ENCODE assay signal across 22 cellular contexts in the genomic region with DNA sequence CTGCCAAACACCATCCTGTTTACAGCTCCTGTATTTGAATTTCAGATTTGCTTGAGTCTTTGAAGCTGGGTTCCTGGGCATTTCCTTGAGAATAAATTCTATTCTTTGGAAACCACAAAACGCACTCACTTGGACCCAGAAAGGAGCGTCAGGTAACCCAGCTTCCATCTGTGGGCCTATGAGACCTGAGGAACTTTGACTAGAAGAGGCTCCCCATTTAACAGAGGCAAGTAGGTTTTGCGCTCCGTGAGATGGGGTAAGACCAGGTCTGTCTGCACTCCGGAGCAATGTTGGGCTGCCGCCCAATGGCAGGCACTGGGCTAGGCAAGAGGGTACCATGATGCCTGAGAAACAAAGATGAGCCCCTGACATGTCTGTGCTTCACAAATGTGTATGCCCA. TPM values are rescaled to one million over a fixed set of nuclear protein-coding genes. Genes with fewer than 3 reads are reported as not detected.
DNase-seq lines count a peak whose midpoint lies in the region; ATAC-seq, FAIRE-seq and TF ChIP-seq lines count a peak whose summit lies in the region.
"Had no signal": no experiment of that assay in that cellular context is flagged by ENCODE, and none has a peak within 500 bp of the region (broad histone marks: within the 10 kb centered on the region; RNA-seq: fewer than 3 reads in every experiment).

No MANE protein-coding gene starts in this region.

- H3K56ac ChIP-seq in H1 (replicated peaks; ENCODE audit: insufficient read length, low read depth, low read length), result no peak overlapping the region

- peak; percentile 20 to 51 for ATAC-seq in activated T-cell treated with anti-CD3 and anti-CD28 coated beads, Interleukin-2, amount 50 U/mL, for 4 hours
- no peak for ATAC-seq in HG03045 (IDR thresholded peaks at IDR 0.05; ENCODE audit: unreplicated experiment)
- ATAC-seq: SK-N-SH treated with all-trans-retinoic acid at 6 μM for 48 hours had no signal

- peak; percentile 57 for DNase-seq in activated CD4-positive, alpha-beta memory T cell treated with anti-CD3 and anti-CD28 coated beads for 36 hours
- no peak for DNase-seq in activated CD4-positive, alpha-beta memory T cell treated with anti-CD3 and anti-CD28 coated beads, Interleukin-2, amount 10 ng/mL, durations not matched to agents 7 days and 5 days
- DNase-seq in activated T-cell treated with anti-CD3 and anti-CD28 coated beads, Interleukin-2, amount 50 U/mL, for 4 hours, result peak; percentile 16
- DNase-seq in H1 (ENCODE audit: low read depth in 1 of 2, low spot score in 2 of 2) (no peak), type B pancreatic cell (ENCODE audit: extremely low spot score, unreplicated experiment) (no peak), GM13976 (ENCODE audit: low spot score) (no peak)
- no peak for DNase-seq in NK-92 treated with Interleukin-12 subunit alpha and Interleukin-12 subunit beta, amount 100 ng/mL, for 24 hours (lab: John Stamatoyannopoulos, UW)
- DNase-seq: amniotic stem cell, foreskin melanocyte, HFFc6, midbrain, NCI-H2029, trophoblast cell had no signal

- H3K4me1 Mint-ChIP-seq in activated CD4-positive, alpha-beta memory T cell treated with anti-CD3 and anti-CD28 coated beads for 36 hours (ENCODE audit: low read depth), result peaks cover 42% of the 10 kb centered on the region
- peaks cover 14% of the 10 kb centered on the region for H3K4me1 Mint-ChIP-seq in activated CD4-positive, alpha-beta memory T cell treated with anti-CD3 and anti-CD28 coated beads, Interleukin-2, amount 10 ng/mL, durations not matched to agents 7 days and 5 days
- H3K4me1 Mint-ChIP-seq in activated T-cell treated with anti-CD3 and anti-CD28 coated beads, Interleukin-2, amount 50 U/mL, for 4 hours (ENCODE audit: low read depth), result peaks cover 55% of the 10 kb centered on the region
- H3K4me1 Mint-ChIP-seq in type B pancreatic cell (ENCODE audit: unreplicated experiment), result peaks cover 35% of the 10 kb centered on the region

- H3K4ac ChIP-seq in H1 (replicated peaks; ENCODE audit: insufficient read length, low read depth, low read length), result no peak overlapping the region

- no peaks in the 10 kb centered on the region for H3K4me1 ChIP-seq in H1 (replicated peaks in 1 of 4; ENCODE audit: control insufficient read depth in 3 of 4, insufficient read depth in 4 of 4, low read length in 3 of 4)

- no peak overlapping the region for H2BK120ac ChIP-seq in H1 (replicated peaks; ENCODE audit: low read depth, low read length)

- intact Hi-C loops in activated CD4-positive, alpha-beta memory T cell treated with anti-CD3 and anti-CD28 coated beads for 36 hours (cut with micrococcal nuclease), result loop anchor here (1.0 to 10.0 kb wide), 3 partner anchors 132 to 392 kb away; partner anchors contain the start of gene CCDC138

- H4K20me1 ChIP-seq in H1 (replicated peaks in 1 of 2; ENCODE audit: control insufficient read depth in 1 of 2, insufficient read depth in 2 of 2, low read length in 2 of 2), result no peaks in the 10 kb centered on the region

- no peak overlapping the region for H3K27ac Mint-ChIP-seq in activated CD4-positive, alpha-beta memory T cell treated with anti-CD3 and anti-CD28 coated beads for 36 hours
- no peak overlapping the region for H3K27ac Mint-ChIP-seq in activated CD4-positive, alpha-beta memory T cell treated with anti-CD3 and anti-CD28 coated beads, Interleukin-2, amount 10 ng/mL, durations not matched to agents 7 days and 5 days
- no peak overlapping the region for H3K27ac Mint-ChIP-seq in type B pancreatic cell
- H3K27ac Mint-ChIP-seq: HFFc6 had no signal

- H3K36me3 ChIP-seq in H1 (ENCODE audit: control insufficient read depth in 2 of 4, insufficient read depth in 4 of 4, low read length in 3 of 4), result no peaks in the 10 kb centered on the region

- POLR2A ChIA-PET in activated CD4-positive, alpha-beta memory T cell treated with anti-CD3 and anti-CD28 coated beads for 36 hours (lab: Charles Lee), result no interaction called here
- POLR2A ChIA-PET in activated CD4-positive, alpha-beta memory T cell treated with anti-CD3 and anti-CD28 coated beads, Interleukin-2, amount 10 ng/mL, durations not matched to agents 7 days and 5 days (lab: Charles Lee), result interaction anchor here (1.1 kb wide), 1 partner anchor 9 kb away, joined by 3 read pairs; no protein-coding TSS in a partner anchor
- POLR2A ChIA-PET in H1 (lab: Charles Lee; ENCODE audit: partially characterized antibody), result interaction anchor here (1.1 kb wide), 1 partner anchor 42 kb away, joined by 3 read pairs; no protein-coding TSS in a partner anchor

- H3K9me3 ChIP-seq in H1 (ENCODE audit: insufficient read depth in 2 of 2, low read depth in 1 of 2, low read length in 1 of 2), result no peaks in the 10 kb centered on the region

- no peak overlapping the region for H2AFZ ChIP-seq in H1 (ENCODE audit: low read length)

- no peak overlapping the region for H2BK20ac ChIP-seq in H1 (ENCODE audit: low read length)

- H3K4me3 ChIP-seq in H1 (ENCODE audit: extremely low read depth in 1 of 4, insufficient read depth in 2 of 4, low read depth in 3 of 4, low read length in 4 of 4), result no peak overlapping the region

- no peaks in the 10 kb centered on the region for H3K36me3 Mint-ChIP-seq in activated CD4-positive, alpha-beta memory T cell treated with anti-CD3 and anti-CD28 coated beads for 36 hours
- H3K36me3 Mint-ChIP-seq in activated CD4-positive, alpha-beta memory T cell treated with anti-CD3 and anti-CD28 coated beads, Interleukin-2, amount 10 ng/mL, durations not matched to agents 7 days and 5 days (ENCODE audit: low read depth), result no peaks in the 10 kb centered on the region
- no peaks in the 10 kb centered on the region for H3K36me3 Mint-ChIP-seq in activated T-cell treated with anti-CD3 and anti-CD28 coated beads, Interleukin-2, amount 50 U/mL, for 4 hours (ENCODE audit: insufficient read depth)
- no peaks in the 10 kb centered on the region for H3K36me3 Mint-ChIP-seq in type B pancreatic cell

- H3K9me3 Mint-ChIP-seq in activated CD4-positive, alpha-beta memory T cell treated with anti-CD3 and anti-CD28 coated beads for 36 hours, result no peaks in the 10 kb centered on the region
- H3K9me3 Mint-ChIP-seq in activated CD4-positive, alpha-beta memory T cell treated with anti-CD3 and anti-CD28 coated beads, Interleukin-2, amount 10 ng/mL, durations not matched to agents 7 days and 5 days, result no peaks in the 10 kb centered on the region
- no peaks in the 10 kb centered on the region for H3K9me3 Mint-ChIP-seq in activated T-cell treated with anti-CD3 and anti-CD28 coated beads, Interleukin-2, amount 50 U/mL, for 4 hours
- no peaks in the 10 kb centered on the region for H3K9me3 Mint-ChIP-seq in type B pancreatic cell
- H3K9me3 Mint-ChIP-seq: HFFc6 had no signal

- no peak overlapping the region for H4K91ac ChIP-seq in H1 (replicated peaks; ENCODE audit: insufficient read length, low read length)

- no peak overlapping the region for H3K18ac ChIP-seq in H1 (ENCODE audit: extremely low read depth, low read length)

- no peak overlapping the region for H3K27ac ChIP-seq in H1 (ENCODE audit: low read depth, low read length)
- H3K27ac ChIP-seq: C4-2B had no signal

- TF ChIP-seq EP300 in H1 (IDR thresholded peaks at IDR 0.05; ENCODE audit: borderline replicate concordance in 1 of 2, low read depth in 2 of 2, low read length in 2 of 2), result no peak

- FAIRE-seq in H1 (lab: Jason Lieb, UNC), result no peak
- FAIRE-seq: A204.1, endometrium, RCC 7860 had no signal

- in situ Hi-C loops in GM13976 (cut with MboI; ENCODE audit: low sequenced_read_pairs, unreplicated experiment), result no loop called here

- no peak overlapping the region for H3K23ac ChIP-seq in H1 (ENCODE audit: insufficient read length)

- no peaks in the 10 kb centered on the region for H3K79me2 ChIP-seq in H1 (ENCODE audit: control insufficient read depth in 1 of 2, insufficient read depth in 2 of 2, low read length in 2 of 2)

- no peaks in the 10 kb centered on the region for H3K27me3 ChIP-seq in H1 (replicated peaks in 1 of 4; ENCODE audit: control insufficient read depth in 3 of 4, extremely low read depth in 1 of 4, insufficient read depth in 3 of 4, low read length in 3 of 4)

- WGBS in H1 (ENCODE audit: extremely low coverage in 1 of 2, insufficient coverage in 1 of 2, insufficient read length in 1 of 2, insufficient replicate concordance in 2 of 2, low coverage in 1 of 2, low lambda C conversion rate in 2 of 2, missing lambda C conversion rate in 1 of 2), 2 experiments, result 91% methylated on average over 6 of the region's 6 CpGs; no CpG with 5 or more reads in 1 of the 2 experiments

- H2BK15ac ChIP-seq in H1 (ENCODE audit: low read length), result no peak overlapping the region

- H3K4me3 Mint-ChIP-seq in activated CD4-positive, alpha-beta memory T cell treated with anti-CD3 and anti-CD28 coated beads for 36 hours, result peak overlapping the region; percentile 51
- no peak overlapping the region for H3K4me3 Mint-ChIP-seq in activated CD4-positive, alpha-beta memory T cell treated with anti-CD3 and anti-CD28 coated beads, Interleukin-2, amount 10 ng/mL, durations not matched to agents 7 days and 5 days
- peak overlapping the region; percentile 70 for H3K4me3 Mint-ChIP-seq in activated T-cell treated with anti-CD3 and anti-CD28 coated beads, Interleukin-2, amount 50 U/mL, for 4 hours
- peak overlapping the region; percentile 67 for H3K4me3 Mint-ChIP-seq in type B pancreatic cell
- H3K4me3 Mint-ChIP-seq: HFFc6 had no signal

- peak; percentile 23 to 35; a peak in 3 of 4 replicates for TF ChIP-seq RAD21 in H1 (IDR thresholded peaks at IDR 0.05 in 1 of 2, conservative IDR thresholded peaks at IDR 0.05 in 1 of 2; ENCODE audit: low read depth in 2 of 2, low read length in 2 of 2)

- no peak overlapping the region for H3K14ac ChIP-seq in H1 (ENCODE audit: insufficient read length)

- H2BK5ac ChIP-seq in H1 (ENCODE audit: low read depth, low read length), result no peak overlapping the region

- no peak overlapping the region for H4K5ac ChIP-seq in H1 (ENCODE audit: insufficient read length, low read depth, low read length)

- TF ChIP-seq CTCF in H1 (IDR thresholded peaks at IDR 0.05; ENCODE audit: control extremely low read depth in 1 of 3, insufficient read depth in 1 of 3, low read depth in 1 of 3, low read length in 3 of 3) (no peak), type B pancreatic cell (conservative IDR thresholded peaks at IDR 0.05) (no peak), GM13976 (IDR thresholded peaks at IDR 0.05; ENCODE audit: borderline replicate concordance, control extremely low read depth, extremely low read depth, insufficient read depth, missing control alignments) (no peak)

- H3K79me1 ChIP-seq in H1 (ENCODE audit: low read depth, low read length), result no peaks in the 10 kb centered on the region

- no peak overlapping the region for H4K8ac ChIP-seq in H1 (ENCODE audit: extremely low read depth, insufficient read depth, low read length)

- H2AK5ac ChIP-seq in H1 (ENCODE audit: low read depth, low read length), result no peak overlapping the region

- no peak for TF ChIP-seq POLR2A in H1 (IDR thresholded peaks at IDR 0.05; ENCODE audit: control extremely low read depth in 1 of 2, low read depth in 2 of 2, low read length in 2 of 2)

- CTCF ChIA-PET in activated CD4-positive, alpha-beta memory T cell treated with anti-CD3 and anti-CD28 coated beads for 36 hours (lab: Charles Lee), result interaction anchor here (0.8 to 3.9 kb wide), 3 partner anchors 19 to 59 kb away, joined by 3 to 24 read pairs (median 4); no protein-coding TSS in a partner anchor
- CTCF ChIA-PET in activated CD4-positive, alpha-beta memory T cell treated with anti-CD3 and anti-CD28 coated beads, Interleukin-2, amount 10 ng/mL, durations not matched to agents 7 days and 5 days (lab: Charles Lee), result no interaction called here
- CTCF ChIA-PET in H1 (lab: Charles Lee; ENCODE audit: partially characterized antibody), result interaction anchor here (0.9 to 1.7 kb wide), 5 partner anchors 12 to 133 kb away, joined by 3 to 6 read pairs (median 4); no protein-coding TSS in a partner anchor

- no peak overlapping the region for H3K9ac ChIP-seq in H1 (replicated peaks in 1 of 4; ENCODE audit: extremely low read depth in 1 of 4, low read depth in 3 of 4, low read length in 3 of 4)

- H3K27me3 Mint-ChIP-seq in activated CD4-positive, alpha-beta memory T cell treated with anti-CD3 and anti-CD28 coated beads for 36 hours, result peaks cover 2% of the 10 kb centered on the region
- peaks cover 23% of the 10 kb centered on the region for H3K27me3 Mint-ChIP-seq in activated CD4-positive, alpha-beta memory T cell treated with anti-CD3 and anti-CD28 coated beads, Interleukin-2, amount 10 ng/mL, durations not matched to agents 7 days and 5 days
- H3K27me3 Mint-ChIP-seq in activated T-cell treated with anti-CD3 and anti-CD28 coated beads, Interleukin-2, amount 50 U/mL, for 4 hours (ENCODE audit: low read depth), result peaks cover 7% of the 10 kb centered on the region
- no peaks in the 10 kb centered on the region for H3K27me3 Mint-ChIP-seq in type B pancreatic cell

- H3K23me2 ChIP-seq in H1 (ENCODE audit: low read depth, low read length), result no peaks in the 10 kb centered on the region

- H2BK12ac ChIP-seq in H1 (ENCODE audit: low read depth, low read length), result no peak overlapping the region

- H3K4me2 ChIP-seq in H1 (ENCODE audit: insufficient read depth in 1 of 2, low read depth in 2 of 2, low read length in 2 of 2), result no peak overlapping the region

RNA-seq across cellular contexts. Expression of gene EDAR, which starts 1.9 kb away (rescaled TPM):
- total RNA-seq in activated CD4-positive, alpha-beta memory T cell treated with anti-CD3 and anti-CD28 coated beads for 36 hours, result under 1 TPM; 0.31 to 0.36 TPM
- total RNA-seq in activated CD4-positive, alpha-beta memory T cell treated with anti-CD3 and anti-CD28 coated beads, Interleukin-2, amount 10 ng/mL, durations not matched to agents 7 days and 5 days, result not detected
- under 1 TPM in 2 of 3 donors, not detected in 1; 0.05 to 0.13 TPM for total RNA-seq in activated T-cell treated with anti-CD3 and anti-CD28 coated beads, Interleukin-2, amount 50 U/mL, for 4 hours
- not detected in 2 replicates for total RNA-seq in H1 (2021; fragmentation: NEBNext Ultra II Directional; extraction: Animal tissue kit (Norgen Biotek cat#: 25700))
- not detected in 2 replicates for polyA plus RNA-seq in H1 (2011; rRNA removed)
- polyA plus RNA-seq in H1 (2011; cell fraction: cytosol; rRNA removed), result not detected
- not detected for polyA plus RNA-seq in H1 (2011; cell fraction: nucleus; rRNA removed)
- 0.06 to 0.08 TPM (median 0.08 TPM) in 3 of 4 replicates, not detected in the other for polyA plus RNA-seq in H1 (2012, experiment 1 of 2)
- polyA plus RNA-seq in H1 (2012, experiment 2 of 2), result not detected
- polyA plus RNA-seq in H1 (2013, experiment 1 of 2), result not detected
- not detected for polyA plus RNA-seq in H1 (2013, experiment 2 of 2)
- polyA minus RNA-seq in H1 (2011; rRNA and poly(A)+ RNA removed), result not detected in 2 replicates
- not detected for polyA minus RNA-seq in H1 (2011; cell fraction: cytosol; rRNA and poly(A)+ RNA removed)
- not detected for polyA minus RNA-seq in H1 (2011; cell fraction: nucleus; rRNA and poly(A)+ RNA removed)
- 4.8 and 5.1 TPM in 2 replicates for total RNA-seq in type B pancreatic cell (ENCODE audit: low replicate concordance)
- total RNA-seq: chondrocyte, Daoy, HFFc6, omental fat pad had no signal

Comparison
In these comparisons a context has a peak if more than half of its experiments do, and no peak if none do; other contexts are left out.
1. DNase-seq: peak in activated CD4-positive, alpha-beta memory T cell treated with anti-CD3 and anti-CD28 coated beads for 36 hours (single experiment) and activated T-cell treated with anti-CD3 and anti-CD28 coated beads, Interleukin-2, amount 50 U/mL, for 4 hours (single experiment); none in activated CD4-positive, alpha-beta memory T cell treated with anti-CD3 and anti-CD28 coated beads, Interleukin-2, amount 10 ng/mL, durations not matched to agents 7 days and 5 days (single experiment), H1 (0 of 2), type B pancreatic cell (single experiment), GM13976 (single experiment) and NK-92 treated with Interleukin-12 subunit alpha and Interleukin-12 subunit beta, amount 100 ng/mL, for 24 hours (single experiment).